In the genomic region with DNA sequence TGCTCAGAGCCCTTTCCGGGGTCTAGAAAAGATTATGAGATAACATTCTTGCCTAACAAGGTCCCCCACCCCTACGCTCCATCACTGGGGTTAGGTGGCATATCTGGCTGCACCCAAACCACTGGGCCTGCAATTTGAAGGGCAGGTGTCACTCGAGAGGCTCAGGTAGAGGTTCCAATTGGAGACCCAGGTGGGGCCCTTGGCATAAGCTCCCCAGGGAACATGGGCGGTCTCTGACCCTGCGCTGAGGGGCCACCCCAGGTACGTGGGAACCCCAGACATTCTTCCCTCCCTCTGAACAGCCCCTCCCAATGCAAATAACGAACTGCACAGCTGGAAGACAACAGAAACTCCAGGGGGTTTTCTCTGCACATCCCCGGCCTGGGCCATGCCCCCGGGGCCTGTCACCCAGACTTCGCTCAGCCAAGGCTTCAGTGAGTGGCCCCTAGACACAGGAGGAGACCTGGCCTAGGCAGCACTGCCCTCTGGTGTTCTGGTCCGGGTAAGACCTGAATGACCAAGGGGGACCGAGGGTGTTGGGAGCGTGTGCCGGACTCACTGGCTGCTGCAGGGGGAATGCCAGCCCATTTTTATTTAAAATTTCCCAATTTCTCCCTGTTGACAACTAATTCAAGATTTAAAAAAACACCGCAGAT, we compare ENCODE assay signal across 8 cellular contexts. TPM values are rescaled to one million over a fixed set of nuclear protein-coding genes. Genes with fewer than 3 reads are reported as not detected.
A peak's percentile ranks its signal among the peaks of the same experiment; 100 is the strongest.
DNase-seq lines count a peak whose midpoint lies in the region; ATAC-seq, FAIRE-seq and TF ChIP-seq lines count a peak whose summit lies in the region.

No MANE protein-coding gene starts in this region.

- H3K36me3 ChIP-seq in IMR-90 (ENCODE audit: control insufficient read depth, insufficient read depth, low read length), result peaks cover 92% of the 10 kb centered on the region
- H3K36me3 ChIP-seq in SU-DHL-6 (ENCODE audit: low read length), result no peaks in the 10 kb centered on the region
- peaks cover 24 to 33% of the 10 kb centered on the region in 2 donors for H3K36me3 ChIP-seq in kidney (ENCODE audit: control insufficient read depth in 1 of 2, insufficient read depth in 2 of 2, low read length in 2 of 2)

- intact Hi-C loops in IMR-90 (cut with micrococcal nuclease), result loop anchor here (1.0 to 10.0 kb wide), 2 partner anchors 80 to 113 kb away; no protein-coding TSS in a partner anchor
- intact Hi-C loops in kidney (cut with DNase I), result no loop called here

- H2AK5ac ChIP-seq in IMR-90 (ENCODE audit: low read depth, low read length), result no peak overlapping the region

- POLR2A ChIA-PET in IMR-90 (lab: Charles Lee; ENCODE audit: unreplicated experiment), result no interaction called here

- peaks cover 7 to 58% of the 10 kb centered on the region in 2 experiments for H3K79me1 ChIP-seq in IMR-90 (ENCODE audit: low read depth in 1 of 2, low read length in 2 of 2)

- no peaks in the 10 kb centered on the region for H3F3A ChIP-seq in SU-DHL-6 (ENCODE audit: insufficient read depth)

- no peak overlapping the region for H2BK120ac ChIP-seq in IMR-90 (ENCODE audit: low read depth, low read length)

- 58% methylated on average over 11 of the region's 15 CpGs; no CpG with 5 or more reads in 1 of the 2 experiments for WGBS in IMR-90 (ENCODE audit: extremely low coverage in 2 of 2, insufficient read length in 1 of 2), 2 experiments

- no TSS peak for BruUV-seq in IMR-90 (replicated peaks; lab: Mats Ljungman, UMichigan)

- no peak overlapping the region for H3K4me2 ChIP-seq in IMR-90 (ENCODE audit: low read depth, low read length)
- no peak overlapping the region for H3K4me2 ChIP-seq in SU-DHL-6 (ENCODE audit: low read depth, low read length, poor library complexity, severe bottlenecking)

- no peak overlapping the region for H4K8ac ChIP-seq in IMR-90 (ENCODE audit: low read depth in 2 of 2, low read length in 2 of 2)

- H2AK9ac ChIP-seq in IMR-90 (replicated peaks; ENCODE audit: low read depth, low read length, poor library complexity), result no peak overlapping the region

- H3K14ac ChIP-seq in IMR-90 (replicated peaks; ENCODE audit: low read depth, low read length), result no peak overlapping the region

- no peaks in the 10 kb centered on the region for H3K9me2 ChIP-seq in SU-DHL-6 (replicated peaks; ENCODE audit: insufficient read depth, low read length)

- no peak overlapping the region for H4K91ac ChIP-seq in IMR-90 (ENCODE audit: insufficient read depth, low read depth, low read length)

- DNase-seq in DMS53 (lab: John Stamatoyannopoulos, UW) (peak; percentile 74), IMR-90 (no peak), T47D (ENCODE audit: low read depth in 1 of 2, low spot score in 1 of 2) (peak; percentile 75 to 77), kidney (peak; percentile 79)
- peak; percentile 12 for DNase-seq in stimulated activated CD8-positive, alpha-beta memory T cell treated with anti-CD3 and anti-CD28 coated beads, Interleukin-15, amount 100 ng/mL, for 24 hours (ENCODE audit: low read depth)

- no peak for FAIRE-seq in kidney (lab: Jason Lieb, UNC)

- H4K20me1 ChIP-seq in IMR-90 (ENCODE audit: insufficient read depth, low read length) (peaks cover 66% of the 10 kb centered on the region), SU-DHL-6 (ENCODE audit: low read depth, low read length) (no peaks in the 10 kb centered on the region)

- H3K4me1 ChIP-seq in IMR-90 (ENCODE audit: control insufficient read depth, insufficient read depth, low read length), result no peaks in the 10 kb centered on the region; the same call in 1 of the 2 replicates
- peaks cover 0 to 7% of the 10 kb centered on the region in 2 donors for H3K4me1 ChIP-seq in kidney (ENCODE audit: control insufficient read depth in 1 of 2, insufficient read depth in 1 of 2, low read depth in 1 of 2, low read length in 2 of 2)

- no peaks in the 10 kb centered on the region for H3K9me3 ChIP-seq in IMR-90 (ENCODE audit: control insufficient read depth, insufficient read depth, low read length)
- no peaks in the 10 kb centered on the region for H3K9me3 ChIP-seq in SU-DHL-6 (ENCODE audit: insufficient read depth, low read length)
- H3K9me3 ChIP-seq in kidney (ENCODE audit: control insufficient read depth in 1 of 2, low read length in 2 of 2), result no peaks in the 10 kb centered on the region

- dilution Hi-C loops in IMR-90 (cut with HindIII; ENCODE audit: low sequenced_read_pairs, unreplicated experiment), result no loop called here

- H3K4ac ChIP-seq in IMR-90 (ENCODE audit: low read depth, low read length), result no peak overlapping the region

- no peak overlapping the region for H4K5ac ChIP-seq in IMR-90 (ENCODE audit: low read depth, low read length)

- H3K27ac ChIP-seq in IMR-90 (ENCODE audit: insufficient read depth, low read length), result no peak overlapping the region
- no peak overlapping the region for H3K27ac ChIP-seq in SU-DHL-6 (ENCODE audit: low read depth, low read length)
- no peak overlapping the region for H3K27ac ChIP-seq in kidney (ENCODE audit: low read depth in 2 of 2, low read length in 2 of 2)

- H3K56ac ChIP-seq in IMR-90 (ENCODE audit: extremely low read depth, insufficient read depth, low read length), result no peak overlapping the region

- no peak overlapping the region for H2BK5ac ChIP-seq in IMR-90 (ENCODE audit: low read depth, low read length, poor library complexity, severe bottlenecking)

- ATAC-seq in IMR-90 (ENCODE audit: low read depth) (peak; percentile 38), GM21381 (IDR thresholded peaks at IDR 0.05; ENCODE audit: unreplicated experiment) (no peak), GM18505 (IDR thresholded peaks at IDR 0.05; ENCODE audit: unreplicated experiment) (no peak)

- TF ChIP-seq CTCF in IMR-90 (conservative IDR thresholded peaks at IDR 0.05; ENCODE audit: low read depth, low read length) (peak; percentile 53), SU-DHL-6 (IDR thresholded peaks at IDR 0.05; ENCODE audit: insufficient read depth, low read length, poor library complexity, severe bottlenecking) (peak; percentile 15), kidney (IDR thresholded peaks at IDR 0.05; ENCODE audit: borderline replicate concordance, extremely low read depth, insufficient read depth) (peak; percentile 41)

- H3K18ac ChIP-seq in IMR-90 (ENCODE audit: low read depth, low read length), result no peak overlapping the region

- no peaks in the 10 kb centered on the region for H3K79me2 ChIP-seq in SU-DHL-6 (ENCODE audit: insufficient read depth, low read length)

- in situ Hi-C loops in IMR-90 (cut with MboI; ENCODE audit: low sequenced_read_pairs), result no loop called here
- in situ Hi-C loops in T47D (cut with HindIII; ENCODE audit: low pct_unique_long_range_greater_than_20kb, low sequenced_read_pairs), result no loop called here

- TF ChIP-seq POLR2A in IMR-90 (IDR thresholded peaks at IDR 0.05; ENCODE audit: low read depth, low read length) (no peak), GM18505 (IDR thresholded peaks at IDR 0.05; ENCODE audit: borderline replicate concordance, extremely low read depth, insufficient read depth, insufficient read length) (no peak)

- CTCF ChIA-PET in IMR-90 (lab: Yijun Ruan, JAX), result no interaction called here

- H2BK20ac ChIP-seq in IMR-90 (ENCODE audit: low read depth, low read length), result no peak overlapping the region

- peak; percentile 70 for TF ChIP-seq RAD21 in IMR-90 (IDR thresholded peaks at IDR 0.05; ENCODE audit: low read length)

- no peak overlapping the region for H3K23ac ChIP-seq in IMR-90 (ENCODE audit: low read depth, low read length)

- no peak overlapping the region for H3K4me3 ChIP-seq in IMR-90 (ENCODE audit: insufficient read depth, low read depth, low read length)
- no peak overlapping the region for H3K4me3 ChIP-seq in SU-DHL-6 (ENCODE audit: insufficient read depth, low read length, poor library complexity, severe bottlenecking)
- no peak overlapping the region for H3K4me3 ChIP-seq in kidney (ENCODE audit: low read length in 2 of 2)

- H3K9ac ChIP-seq in IMR-90 (ENCODE audit: low read depth, low read length) (no peak overlapping the region), SU-DHL-6 (ENCODE audit: low read length) (no peak overlapping the region), kidney (ENCODE audit: low read length in 2 of 2) (no peak overlapping the region)

- H2BK15ac ChIP-seq in IMR-90 (ENCODE audit: low read depth, low read length), result no peak overlapping the region

- no peaks in the 10 kb centered on the region for H3K9me1 ChIP-seq in IMR-90 (ENCODE audit: insufficient read depth, low read length)

- no peaks in the 10 kb centered on the region for H3K27me3 ChIP-seq in IMR-90 (ENCODE audit: control insufficient read depth, insufficient read depth, low read length)
- H3K27me3 ChIP-seq in SU-DHL-6 (ENCODE audit: low read length), result no peaks in the 10 kb centered on the region

- H2AFZ ChIP-seq in IMR-90 (replicated peaks; ENCODE audit: low read length, poor library complexity) (no peak overlapping the region), SU-DHL-6 (ENCODE audit: low read depth, low read length, severe bottlenecking) (no peak overlapping the region)

TF ChIP-seq in IMR-90, 13 proteins besides CTCF, POLR2A, EP300 and RAD21:
- peak; percentile 62 for TF ChIP-seq SMC3 (IDR thresholded peaks at IDR 0.05; ENCODE audit: low read depth, low read length)
- TF ChIP-seq MAZ (IDR thresholded peaks at IDR 0.05; ENCODE audit: borderline replicate concordance, low read depth, low read length), result no peak

RNA-seq across cellular contexts. Expression of gene DSTN, which starts 47.5 kb away (rescaled TPM):
- 221 and 383 TPM in 2 replicates for total RNA-seq in IMR-90 (2012; rRNA removed)
- 258 and 269 TPM in 2 replicates for polyA plus RNA-seq in IMR-90 (2012; rRNA removed)
- polyA plus RNA-seq in IMR-90 (2012; cell fraction: cytosol; rRNA removed), result 105 and 120 TPM in 2 replicates
- polyA plus RNA-seq in IMR-90 (2012; cell fraction: nucleus; rRNA removed; ENCODE audit: low replicate concordance), result 20.5 and 87.7 TPM in 2 replicates
- 409 TPM for total RNA-seq in kidney
- 525 TPM for polyA plus RNA-seq in kidney (ENCODE audit: insufficient read depth, low read depth, low replicate concordance)
